In genomic region chr19:7699003-7699402, GRCh38 we compare ENCODE assay signal across 20 cellular contexts. TPM values are rescaled to one million over a fixed set of nuclear protein-coding genes. Genes with fewer than 3 reads are reported as not detected.
DNase-seq lines count a peak whose midpoint lies in the region; ATAC-seq and TF ChIP-seq lines count a peak whose summit lies in the region.
"Had no signal": no experiment of that assay in that cellular context is flagged by ENCODE, and none has a peak within 500 bp of the region (broad histone marks: within the 10 kb centered on the region; RNA-seq: fewer than 3 reads in every experiment).

No MANE protein-coding gene starts in this region.

- H3K27ac Mint-ChIP-seq in IgD-negative memory B cell, result peak overlapping the region; percentile 76 to 100 (median 80)
- H3K27ac Mint-ChIP-seq in naive B cell, result peak overlapping the region; percentile 93 to 100 (median 98)
- H3K27ac Mint-ChIP-seq: nephron progenitor cell had no signal

- H3K4me1 ChIP-seq in SK-N-SH (ENCODE audit: control insufficient read depth in 1 of 2, insufficient read depth in 2 of 2, low read depth in 1 of 2, low read length in 1 of 2), result no peaks in the 10 kb centered on the region
- H3K4me1 ChIP-seq: SJSA1, stomach had no signal

- peaks cover 89% of the 10 kb centered on the region for H3K27me3 ChIP-seq in SK-N-SH (ENCODE audit: insufficient read depth)

- H3K36me3 ChIP-seq in SK-N-SH (replicated peaks in 1 of 2; ENCODE audit: control insufficient read depth in 1 of 2, insufficient read depth in 2 of 2, low read length in 1 of 2), result no peaks in the 10 kb centered on the region
- H3K36me3 ChIP-seq: SJSA1, stomach had no signal

- H3K4me2 ChIP-seq in SK-N-SH, result no peak overlapping the region

- no peak overlapping the region for H3K4me3 ChIP-seq in SK-N-SH (ENCODE audit: low read depth in 2 of 2, low read length in 1 of 2)
- H3K4me3 ChIP-seq: SJSA1, stomach had no signal

- CTCF ChIA-PET in SK-N-SH (lab: Yijun Ruan, JAX), result interaction anchor here (3.0 kb wide), 1 partner anchor 18 kb away, joined by 13 read pairs; the partner anchor contains the start of gene TRAPPC5

- TF ChIP-seq RAD21 in SK-N-SH (IDR thresholded peaks at IDR 0.05; ENCODE audit: low read length), result no peak

- H3K4me3 Mint-ChIP-seq in IgD-negative memory B cell, result peak overlapping the region; percentile 75 to 93 (median 83)
- H3K4me3 Mint-ChIP-seq in naive B cell, result peak overlapping the region in 7 of 8 donors; percentile 81 to 98 (median 94)
- H3K4me3 Mint-ChIP-seq: central memory CD8-positive, alpha-beta T cell; nephron progenitor cell had no signal

- DNase-seq in SK-N-SH (no peak), naive B cell (no peak), superior temporal gyrus (ENCODE audit: extremely low spot score) (no peak)
- DNase-seq: activated CD4-positive, alpha-beta T cell treated with anti-CD3 and anti-CD28 coated beads for 1 hour; amniotic stem cell; DMS79; effector CD8-positive, alpha-beta T cell; head of caudate nucleus; NCI-H1048; NCI-H2081; nephron progenitor cell; stomach; T-helper 9 cell had no signal

- H4K20me1 ChIP-seq in SK-N-SH (ENCODE audit: insufficient read depth), result no peaks in the 10 kb centered on the region

- no peak overlapping the region for H3K9ac ChIP-seq in SK-N-SH

- H3K36me3 Mint-ChIP-seq in IgD-negative memory B cell, result peaks cover 2% of the 10 kb centered on the region
- peaks cover 11 to 22% of the 10 kb centered on the region in 2 donors for H3K36me3 Mint-ChIP-seq in naive B cell

- H3K9me3 Mint-ChIP-seq in IgD-negative memory B cell (no peaks in the 10 kb centered on the region), naive B cell (peaks cover 0 to 1% (median 0%) of the 10 kb centered on the region in 7 donors)
- H3K9me3 Mint-ChIP-seq: central memory CD8-positive, alpha-beta T cell; nephron progenitor cell had no signal

- no peaks in the 10 kb centered on the region for H3K9me2 ChIP-seq in SK-N-SH

- TF ChIP-seq EP300 in SK-N-SH (IDR thresholded peaks at IDR 0.05; ENCODE audit: borderline replicate concordance in 1 of 2, low read depth in 1 of 2, low read length in 1 of 2), result no peak

- H3K4me1 Mint-ChIP-seq in IgD-negative memory B cell, result peaks cover 40 to 55% (median 55%) of the 10 kb centered on the region in 3 donors
- H3K4me1 Mint-ChIP-seq in naive B cell, result peaks cover 0 to 91% (median 79%) of the 10 kb centered on the region in 3 donors
- H3K4me1 Mint-ChIP-seq: nephron progenitor cell had no signal

- H3K9me3 ChIP-seq in SK-N-SH, result no peaks in the 10 kb centered on the region
- H3K9me3 ChIP-seq: SJSA1, stomach had no signal

- 10% methylated on average over 2 of the region's 2 CpGs for WGBS in SK-N-SH (ENCODE audit: low lambda C conversion rate)

- no peaks in the 10 kb centered on the region for H3F3A ChIP-seq in SK-N-SH (replicated peaks; ENCODE audit: insufficient read depth)

- no peak for TF ChIP-seq CTCF in SK-N-SH (IDR thresholded peaks at IDR 0.05)

- no peaks in the 10 kb centered on the region for H3K79me2 ChIP-seq in SK-N-SH (ENCODE audit: insufficient read depth)

- no peak overlapping the region for H3K27ac ChIP-seq in SK-N-SH (ENCODE audit: low read depth in 2 of 2, low read length in 1 of 2)
- H3K27ac ChIP-seq: 22Rv1, C4-2B, SJSA1, stomach had no signal

- H2AFZ ChIP-seq in SK-N-SH (ENCODE audit: low read depth), result no peak overlapping the region

- no peaks in the 10 kb centered on the region for H3K27me3 Mint-ChIP-seq in IgD-negative memory B cell
- H3K27me3 Mint-ChIP-seq in naive B cell, result no peaks in the 10 kb centered on the region

- ATAC-seq in SK-N-SH treated with all-trans-retinoic acid at 6 μM for 48 hours (peak; percentile 18; the same call in 1 of the 3 replicates), naive B cell (ENCODE audit: low read depth in 2 of 2) (no peak), HG02852 (IDR thresholded peaks at IDR 0.05; ENCODE audit: unreplicated experiment) (no peak)

- POLR2A ChIA-PET in SK-N-SH (lab: Yijun Ruan, JAX), result no interaction called here

TF ChIP-seq in SK-N-SH treated with all-trans-retinoic acid at 6 μM for 48 hours, 23 proteins besides CTCF, POLR2A, EP300 and RAD21 (continues in another document):
- TF ChIP-seq TOX (CRISPR knock-in tag; IDR thresholded peaks at IDR 0.05; ENCODE audit: borderline replicate concordance), result no peak
- no peak for TF ChIP-seq CREB5 (CRISPR knock-in tag; IDR thresholded peaks at IDR 0.05; ENCODE audit: low read depth)
- TF ChIP-seq ISL1 (CRISPR knock-in tag; IDR thresholded peaks at IDR 0.05), result no peak
- no peak for TF ChIP-seq ZNF8 (CRISPR knock-in tag; IDR thresholded peaks at IDR 0.05)
- no peak for TF ChIP-seq OSR1 (CRISPR knock-in tag; IDR thresholded peaks at IDR 0.05)
- TF ChIP-seq CSDC2 (CRISPR knock-in tag; IDR thresholded peaks at IDR 0.05), result no peak
- TF ChIP-seq ZNF565 (CRISPR knock-in tag; conservative IDR thresholded peaks at IDR 0.05; ENCODE audit: low read depth), result no peak
- no peak for TF ChIP-seq RARB (CRISPR knock-in tag; IDR thresholded peaks at IDR 0.05)
- no peak for TF ChIP-seq ZC3H10 (CRISPR knock-in tag; IDR thresholded peaks at IDR 0.05)
- TF ChIP-seq ZFP3 (CRISPR knock-in tag; IDR thresholded peaks at IDR 0.05), result no peak
- TF ChIP-seq ZFP30 (CRISPR knock-in tag; IDR thresholded peaks at IDR 0.05), result no peak
- no peak for TF ChIP-seq ARNTL (CRISPR knock-in tag; IDR thresholded peaks at IDR 0.05; ENCODE audit: borderline replicate concordance, low read depth)

TF ChIP-seq in SK-N-SH, 30 proteins besides CTCF, POLR2A, EP300 and RAD21:
- TF ChIP-seq MEF2A (IDR thresholded peaks at IDR 0.05; ENCODE audit: borderline replicate concordance, low read depth), result no peak

RNA-seq across cellular contexts. Expression of gene FCER2, which starts 2.9 kb away (rescaled TPM):
- polyA plus RNA-seq in SK-N-SH (2012; rRNA removed), result not detected in 2 replicates
- not detected in 2 replicates for polyA plus RNA-seq in SK-N-SH (2012; cell fraction: cytosol; rRNA removed)
- polyA plus RNA-seq in SK-N-SH (2012; cell fraction: nucleus; rRNA removed), result not detected in 2 replicates
- 197 TPM for polyA plus RNA-seq in IgD-negative memory B cell
- 100 to 1,000 TPM; 613 to 938 (median 691) TPM for polyA plus RNA-seq in naive B cell (ENCODE audit: low read depth in 6 of 6)

RNA-seq across cellular contexts. Expression of gene TRAPPC5, which starts 18.4 kb away (rescaled TPM):
- polyA plus RNA-seq in SK-N-SH (2012; rRNA removed) (44.1 and 49.4 TPM in 2 replicates), IgD-negative memory B cell (219 TPM), naive B cell (ENCODE audit: low read depth in 6 of 6) (100 to 1,000 TPM; 171 to 260 (median 224) TPM)
- polyA plus RNA-seq in SK-N-SH (2012; cell fraction: cytosol; rRNA removed), result 21.7 and 37.7 TPM in 2 replicates
- 18.7 and 27.8 TPM in 2 replicates for polyA plus RNA-seq in SK-N-SH (2012; cell fraction: nucleus; rRNA removed)

RNA-seq across cellular contexts. Expression of gene MCEMP1, which starts 22.1 kb away (rescaled TPM):
- polyA plus RNA-seq in SK-N-SH (2012; rRNA removed), result not detected in 2 replicates
- polyA plus RNA-seq in SK-N-SH (2012; cell fraction: cytosol; rRNA removed), result not detected in 2 replicates
- not detected in 2 replicates for polyA plus RNA-seq in SK-N-SH (2012; cell fraction: nucleus; rRNA removed)
- polyA plus RNA-seq in IgD-negative memory B cell, result 0.73 TPM
- polyA plus RNA-seq in naive B cell (ENCODE audit: low read depth in 6 of 6), result under 1 TPM in 2 of 6 donors, not detected in 4; 0.39 to 0.58 TPM

RNA-seq across cellular contexts. Expression of gene RETN, which starts 30.2 kb away (rescaled TPM):
- polyA plus RNA-seq in SK-N-SH (2012; rRNA removed) (not detected in 2 replicates), IgD-negative memory B cell (not detected), naive B cell (ENCODE audit: low read depth in 6 of 6) (not detected)
- not detected in 2 replicates for polyA plus RNA-seq in SK-N-SH (2012; cell fraction: cytosol; rRNA removed)
- not detected in 2 replicates for polyA plus RNA-seq in SK-N-SH (2012; cell fraction: nucleus; rRNA removed)

RNA-seq across cellular contexts. Expression of gene CLEC4G, which starts 32.9 kb away (rescaled TPM):
- polyA plus RNA-seq in SK-N-SH (2012; rRNA removed) (not detected in 2 replicates), IgD-negative memory B cell (0.43 TPM), naive B cell (ENCODE audit: low read depth in 6 of 6) (1 to 10 TPM; 1.4 to 3.2 (median 1.8) TPM)
- not detected in 2 replicates for polyA plus RNA-seq in SK-N-SH (2012; cell fraction: cytosol; rRNA removed)
- not detected in 2 replicates for polyA plus RNA-seq in SK-N-SH (2012; cell fraction: nucleus; rRNA removed)

Comparison
In these comparisons a context has a peak if more than half of its experiments do, and no peak if none do; other contexts are left out.
1. RNA of gene FCER2, which starts 2.9 kb away (polyA plus RNA-seq): 613 to 938 TPM in naive B cell and 197 TPM in IgD-negative memory B cell (single experiment); not detected in SK-N-SH; every median in the first group is over 100 times any median in the second.